Comparison of ENCODE assay signal across 12 cellular contexts in genomic region chr19:472005-472858, GRCh38.
"Had no signal": no experiment of that assay in that cellular context is flagged by ENCODE, and none has a peak within 500 bp of the region (broad histone marks: within the 10 kb centered on the region; RNA-seq: fewer than 3 reads in every experiment).

No MANE protein-coding gene starts in this region.

- H3K27ac ChIP-seq: gastrocnemius medialis had no signal

- H3K27ac Mint-ChIP-seq: activated naive CD4-positive, alpha-beta T cell treated with anti-CD3 and anti-CD28 coated beads, Interleukin-2, amount 10 ng/mL, durations not matched to agents 7 days and 5 days; nephron had no signal

- H3K4me1 Mint-ChIP-seq: activated naive CD4-positive, alpha-beta T cell treated with anti-CD3 and anti-CD28 coated beads, Interleukin-2, amount 10 ng/mL, durations not matched to agents 7 days and 5 days; central memory CD8-positive, alpha-beta T cell; nephron had no signal

- DNase-seq: activated CD4-positive, alpha-beta T cell treated with anti-CD3 and anti-CD28 coated beads for 4 hours; activated naive CD4-positive, alpha-beta T cell treated with anti-CD3 and anti-CD28 coated beads, Interleukin-2, amount 10 ng/mL, durations not matched to agents 7 days and 5 days; cortex of kidney; effector CD8-positive, alpha-beta T cell; gastrocnemius medialis; kidney; left ventricle myocardium superior; mesendoderm; stimulated activated CD4-positive, alpha-beta T cell treated with anti-CD3 and anti-CD28 coated beads, Interleukin-15, amount 100 ng/mL, for 24 hours; T-helper 9 cell had no signal

- H3K9me3 Mint-ChIP-seq: activated naive CD4-positive, alpha-beta T cell treated with anti-CD3 and anti-CD28 coated beads, Interleukin-2, amount 10 ng/mL, durations not matched to agents 7 days and 5 days; central memory CD8-positive, alpha-beta T cell; nephron had no signal

- H3K4me3 Mint-ChIP-seq: activated naive CD4-positive, alpha-beta T cell treated with anti-CD3 and anti-CD28 coated beads, Interleukin-2, amount 10 ng/mL, durations not matched to agents 7 days and 5 days; central memory CD8-positive, alpha-beta T cell; nephron had no signal

- H3K36me3 Mint-ChIP-seq: activated naive CD4-positive, alpha-beta T cell treated with anti-CD3 and anti-CD28 coated beads, Interleukin-2, amount 10 ng/mL, durations not matched to agents 7 days and 5 days had no signal

- H3K27me3 Mint-ChIP-seq: central memory CD8-positive, alpha-beta T cell had no signal
